Comparison of ENCODE assay signal across 10 cellular contexts in genomic region chr9:6305954-6306563, GRCh38. TPM values are rescaled to one million over a fixed set of nuclear protein-coding genes. Genes with fewer than 3 reads are reported as not detected.
A peak's percentile ranks its signal among the peaks of the same experiment; 100 is the strongest.
DNase-seq lines count a peak whose midpoint lies in the region; ATAC-seq, FAIRE-seq and TF ChIP-seq lines count a peak whose summit lies in the region.
"Had no signal": no experiment of that assay in that cellular context is flagged by ENCODE, and none has a peak within 500 bp of the region (broad histone marks: within the 10 kb centered on the region; RNA-seq: fewer than 3 reads in every experiment).

No MANE protein-coding gene starts in this region.

- H3K9me2 ChIP-seq in MM.1S (replicated peaks; ENCODE audit: insufficient read depth, low read length), result no peaks in the 10 kb centered on the region

- intact Hi-C loops in heart right ventricle (cut with DNase I), result loop anchor here (1.0 to 10.0 kb wide), 11 partner anchors 109 to 421 kb away; no protein-coding TSS in a partner anchor

- H3K4me3 Mint-ChIP-seq in stimulated activated naive B cell treated with anti-CD40 and anti-IgM and Interleukin-4, amounts not matched to agents 10 μg/mL and 1 μg/mL and 100 μg/mL, for 72 hours, result no peak overlapping the region

- WGBS in heart right ventricle, 2 donors, result 90 to 93% methylated on average over 2 of the region's 2 CpGs

- no peaks in the 10 kb centered on the region for H3K9me3 Mint-ChIP-seq in stimulated activated naive B cell treated with anti-CD40 and anti-IgM and Interleukin-4, amounts not matched to agents 10 μg/mL and 1 μg/mL and 100 μg/mL, for 72 hours

- H2AFZ ChIP-seq in MM.1S (ENCODE audit: low read length), result no peak overlapping the region

- ATAC-seq in heart right ventricle (peak in 6 of 8 donors; percentile 48 to 79 (median 71)), HG02678 (IDR thresholded peaks at IDR 0.05; ENCODE audit: unreplicated experiment) (no peak)
- ATAC-seq in stimulated activated naive B cell treated with anti-CD40 and anti-IgM and Interleukin-4, amounts not matched to agents 10 μg/mL and 1 μg/mL and 100 μg/mL, for 72 hours (replicated peaks), result peak; percentile 42 to 52

- no peaks in the 10 kb centered on the region for H3K36me3 Mint-ChIP-seq in stimulated activated naive B cell treated with anti-CD40 and anti-IgM and Interleukin-4, amounts not matched to agents 10 μg/mL and 1 μg/mL and 100 μg/mL, for 72 hours

- TF ChIP-seq CTCF in MM.1S (IDR thresholded peaks at IDR 0.05; ENCODE audit: low read length) (peak; percentile 59), heart right ventricle (IDR thresholded peaks at IDR 0.05) (peak; percentile 28 to 81 (median 70))

- H3K4me1 ChIP-seq in MM.1S (ENCODE audit: low read length) (no peaks in the 10 kb centered on the region), heart right ventricle (no peaks in the 10 kb centered on the region)

- H3K36me3 ChIP-seq in MM.1S (replicated peaks; ENCODE audit: insufficient read depth, low read length) (no peaks in the 10 kb centered on the region), heart right ventricle (no peaks in the 10 kb centered on the region)

- no peak overlapping the region for H3K4me3 ChIP-seq in MM.1S (ENCODE audit: low read length)
- no peak overlapping the region for H3K4me3 ChIP-seq in heart right ventricle
- H3K4me3 ChIP-seq: skin epidermis had no signal

- H3K27ac ChIP-seq in MM.1S (ENCODE audit: low read length) (no peak overlapping the region), heart right ventricle (no peak overlapping the region)
- H3K27ac ChIP-seq: skin epidermis had no signal

- no peaks in the 10 kb centered on the region for H3F3A ChIP-seq in MM.1S (ENCODE audit: insufficient read depth, low read length)

- peaks cover 0 to 3% of the 10 kb centered on the region in 2 donors for H3K4me1 Mint-ChIP-seq in stimulated activated naive B cell treated with anti-CD40 and anti-IgM and Interleukin-4, amounts not matched to agents 10 μg/mL and 1 μg/mL and 100 μg/mL, for 72 hours

- H4K20me1 ChIP-seq in MM.1S (ENCODE audit: insufficient read depth, low read length), result no peaks in the 10 kb centered on the region

- peaks cover 0 to 7% of the 10 kb centered on the region in 2 donors for H3K27me3 Mint-ChIP-seq in stimulated activated naive B cell treated with anti-CD40 and anti-IgM and Interleukin-4, amounts not matched to agents 10 μg/mL and 1 μg/mL and 100 μg/mL, for 72 hours

- no peaks in the 10 kb centered on the region for H3K27me3 ChIP-seq in MM.1S (replicated peaks; ENCODE audit: insufficient read depth, low read length)
- peaks cover 0 to 13% (median 2%) of the 10 kb centered on the region in 7 donors for H3K27me3 ChIP-seq in heart right ventricle

- FAIRE-seq in TTC549 (lab: Jason Lieb, UNC), result peak; percentile 80

- no peaks in the 10 kb centered on the region for H3K9me3 ChIP-seq in MM.1S (replicated peaks; ENCODE audit: insufficient read depth, low read length)
- no peaks in the 10 kb centered on the region for H3K9me3 ChIP-seq in heart right ventricle

- no peak overlapping the region for H3K27ac Mint-ChIP-seq in stimulated activated naive B cell treated with anti-CD40 and anti-IgM and Interleukin-4, amounts not matched to agents 10 μg/mL and 1 μg/mL and 100 μg/mL, for 72 hours

- peak; percentile 68 for DNase-seq in GM03348 (ENCODE audit: low spot score)
- DNase-seq in MM.1S, result peak; percentile 61
- DNase-seq in heart right ventricle, result no peak
- DNase-seq in stimulated activated naive B cell treated with anti-CD40 and anti-IgM and Interleukin-4, amounts not matched to agents 10 μg/mL and 1 μg/mL and 100 μg/mL, for 72 hours, result no peak
- DNase-seq in GDM1 (lab: John Stamatoyannopoulos, UW), result no peak
- DNase-seq in activated naive CD4-positive, alpha-beta T cell (lab: John Stamatoyannopoulos, UW), result no peak

- no peak overlapping the region for H3K9ac ChIP-seq in MM.1S (ENCODE audit: low read length)

- H3K4me2 ChIP-seq in MM.1S (ENCODE audit: low read depth, low read length), result no peak overlapping the region

- H3K79me2 ChIP-seq in MM.1S (ENCODE audit: low read length), result no peaks in the 10 kb centered on the region

RNA-seq across cellular contexts. Expression of gene TPD52L3, which starts 22.1 kb away (rescaled TPM):
- total RNA-seq in heart right ventricle, result not detected
- polyA plus RNA-seq in heart right ventricle, result not detected
- total RNA-seq: T-helper 2 cell treated with Interferon-gamma antibody and Interleukin-4, amounts not matched to agents 100 ng/mL and 5 ng/mL, for 36 hours had no signal

Comparison
In these comparisons a context has a peak if more than half of its experiments do, and no peak if none do; other contexts are left out.
1. DNase-seq: peak in GM03348 (single experiment) and MM.1S (single experiment); none in heart right ventricle (0 of 2), stimulated activated naive B cell treated with anti-CD40 and anti-IgM and Interleukin-4, amounts not matched to agents 10 μg/mL and 1 μg/mL and 100 μg/mL, for 72 hours (single experiment), GDM1 (single experiment) and activated naive CD4-positive, alpha-beta T cell (0 of 4).